15 cellular contexts compared by ENCODE assay signal in the genomic region with DNA sequence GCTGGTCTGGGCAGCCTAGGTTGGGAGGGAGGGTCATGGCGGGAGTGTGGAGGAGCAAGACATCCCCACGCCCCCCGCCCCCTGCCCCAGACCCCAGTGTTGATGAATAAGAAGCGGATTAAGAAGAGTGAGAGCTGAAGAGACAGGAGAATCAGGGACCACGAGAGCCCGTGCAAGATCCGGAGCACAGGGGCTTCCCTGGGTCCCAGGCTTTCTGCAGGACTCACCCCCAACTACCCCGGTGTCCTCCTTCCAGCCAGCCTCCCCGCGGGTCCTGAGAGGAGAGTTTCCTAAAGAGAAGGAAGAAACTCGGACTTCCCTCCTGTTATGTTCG. TPM values are rescaled to one million over a fixed set of nuclear protein-coding genes. Genes with fewer than 3 reads are reported as not detected.
A peak's percentile ranks its signal among the peaks of the same experiment; 100 is the strongest.
DNase-seq lines count a peak whose midpoint lies in the region; ATAC-seq and TF ChIP-seq lines count a peak whose summit lies in the region.
"Had no signal": no experiment of that assay in that cellular context is flagged by ENCODE, and none has a peak within 500 bp of the region (broad histone marks: within the 10 kb centered on the region; RNA-seq: fewer than 3 reads in every experiment).

No MANE protein-coding gene starts in this region.

- peak; percentile 8 to 24 for TF ChIP-seq CTCF in brain (conservative IDR thresholded peaks at IDR 0.05)

- POLR2A ChIA-PET in CD4-positive, alpha-beta memory T cell (lab: Charles Lee; ENCODE audit: partially characterized antibody) = interaction anchor here (1.1 kb wide), 1 partner anchor 139 kb away, joined by 6 read pairs; no protein-coding TSS in a partner anchor
- POLR2A ChIA-PET in naive thymus-derived CD8-positive, alpha-beta T cell (lab: Charles Lee) = no interaction called here

- H3K27me3 Mint-ChIP-seq in CD4-positive, alpha-beta memory T cell = peaks cover 20 to 25% of the 10 kb centered on the region in 2 donors
- peaks cover 12% of the 10 kb centered on the region for H3K27me3 Mint-ChIP-seq in brain
- H3K27me3 Mint-ChIP-seq in naive thymus-derived CD8-positive, alpha-beta T cell = peaks cover 27 to 73% (median 55%) of the 10 kb centered on the region in 5 donors

- DNase-seq in CD4-positive, alpha-beta memory T cell = no peak
- no peak for DNase-seq in naive thymus-derived CD8-positive, alpha-beta T cell
- no peak for DNase-seq in AG08396 (ENCODE audit: low spot score)
- no peak for DNase-seq in NCI-H524 treated with DMSO at 0.1 percent for 48 hours (lab: John Stamatoyannopoulos, UW)
- no peak for DNase-seq in DMS114 treated with DMSO at 0.1 percent for 48 hours (lab: John Stamatoyannopoulos, UW; ENCODE audit: unreplicated experiment)

- peak overlapping the region in 1 of 7 donors; percentile 21 for H3K27ac Mint-ChIP-seq in CD4-positive, alpha-beta memory T cell
- peak overlapping the region in 4 of 5 experiments; percentile 74 to 87 (median 78) for H3K27ac Mint-ChIP-seq in brain
- peak overlapping the region in 1 of 10 donors; percentile 37 for H3K27ac Mint-ChIP-seq in naive thymus-derived CD8-positive, alpha-beta T cell
- H3K27ac Mint-ChIP-seq: T-cell had no signal

- no peaks in the 10 kb centered on the region for H3K9me3 ChIP-seq in CD4-positive, alpha-beta memory T cell (ENCODE audit: control insufficient read depth in 1 of 2, low read length in 2 of 2)
- H3K9me3 ChIP-seq: BE2C, gastrocnemius medialis, right lobe of liver had no signal

- peaks cover 0 to 1% (median 0%) of the 10 kb centered on the region in 8 donors for H3K9me3 Mint-ChIP-seq in CD4-positive, alpha-beta memory T cell
- H3K9me3 Mint-ChIP-seq in brain = peaks cover 0 to 7% (median 0%) of the 10 kb centered on the region in 5 experiments
- no peaks in the 10 kb centered on the region for H3K9me3 Mint-ChIP-seq in naive thymus-derived CD8-positive, alpha-beta T cell
- H3K9me3 Mint-ChIP-seq: T-cell had no signal

- peaks cover 4% of the 10 kb centered on the region for H3K4me1 ChIP-seq in CD4-positive, alpha-beta memory T cell (ENCODE audit: insufficient read depth, low read length)
- H3K4me1 ChIP-seq: BE2C, gastrocnemius medialis, right lobe of liver had no signal

- peak overlapping the region in 7 of 8 donors; percentile 17 to 67 (median 52) for H3K4me3 Mint-ChIP-seq in CD4-positive, alpha-beta memory T cell
- H3K4me3 Mint-ChIP-seq in brain = peak overlapping the region; percentile 44 to 75 (median 72)
- H3K4me3 Mint-ChIP-seq in naive thymus-derived CD8-positive, alpha-beta T cell = peak overlapping the region in 7 of 10 donors; percentile 42 to 72 (median 63)

- peaks cover 9 to 38% (median 13%) of the 10 kb centered on the region in 4 donors for H3K4me1 Mint-ChIP-seq in CD4-positive, alpha-beta memory T cell
- H3K4me1 Mint-ChIP-seq in brain = peaks cover 60% of the 10 kb centered on the region
- peaks cover 4 to 18% (median 8%) of the 10 kb centered on the region in 4 donors for H3K4me1 Mint-ChIP-seq in naive thymus-derived CD8-positive, alpha-beta T cell

- H3K36me3 ChIP-seq in CD4-positive, alpha-beta memory T cell (ENCODE audit: insufficient read depth, low read length) = no peaks in the 10 kb centered on the region
- H3K36me3 ChIP-seq: BE2C, gastrocnemius medialis, right lobe of liver had no signal

- H3K36me3 Mint-ChIP-seq in CD4-positive, alpha-beta memory T cell = no peaks in the 10 kb centered on the region
- no peaks in the 10 kb centered on the region for H3K36me3 Mint-ChIP-seq in brain
- H3K36me3 Mint-ChIP-seq in naive thymus-derived CD8-positive, alpha-beta T cell = no peaks in the 10 kb centered on the region
- H3K36me3 Mint-ChIP-seq: T-cell had no signal

- CTCF ChIA-PET in CD4-positive, alpha-beta memory T cell (lab: Charles Lee; ENCODE audit: partially characterized antibody) = interaction anchor here (0.7 to 7.4 kb wide), 29 partner anchors 10 to 257 kb away, joined by 3 to 136 read pairs (median 4); partner anchors contain the start of gene GHRHR

- no peaks in the 10 kb centered on the region for H3K27me3 ChIP-seq in CD4-positive, alpha-beta memory T cell (ENCODE audit: insufficient read depth, low read length)
- H3K27me3 ChIP-seq: gastrocnemius medialis, right lobe of liver had no signal

- ATAC-seq in HG03432 (IDR thresholded peaks at IDR 0.05; ENCODE audit: unreplicated experiment) (peak; percentile 5), HG03565 (IDR thresholded peaks at IDR 0.05; ENCODE audit: unreplicated experiment) (no peak)
- ATAC-seq in naive thymus-derived CD8-positive, alpha-beta T cell = peak; percentile 10 to 23

- H3K4me3 ChIP-seq in CD4-positive, alpha-beta memory T cell (ENCODE audit: low read length in 2 of 2) = no peak overlapping the region
- H3K4me3 ChIP-seq: gastrocnemius medialis, right lobe of liver had no signal

- intact Hi-C loops in CD4-positive, alpha-beta memory T cell (cut with micrococcal nuclease) = loop anchor here (2.0 kb wide), 1 partner anchor 183 kb away; no protein-coding TSS in a partner anchor

- H3K27ac ChIP-seq in CD4-positive, alpha-beta memory T cell (ENCODE audit: low read depth, low read length) = no peak overlapping the region
- H3K27ac ChIP-seq: gastrocnemius medialis, right lobe of liver had no signal

RNA-seq across cellular contexts. Expression of gene GHRHR, which starts 20.1 kb away (rescaled TPM):
- total RNA-seq in CD4-positive, alpha-beta memory T cell = not detected
- polyA plus RNA-seq in CD4-positive, alpha-beta memory T cell = not detected
- 1.6 TPM for polyA plus RNA-seq in brain (ENCODE audit: insufficient read depth, low read depth, low replicate concordance)
- total RNA-seq in naive thymus-derived CD8-positive, alpha-beta T cell = not detected
- not detected for polyA plus RNA-seq in naive thymus-derived CD8-positive, alpha-beta T cell
- total RNA-seq: astrocyte, G401, gastrocnemius medialis, myocyte, T-cell had no signal
